ENCODE assay signal across 1 cellular context in genomic region chr11:67563354-67564114, GRCh38.
TF ChIP-seq lines count a peak whose summit lies in the region.

No MANE protein-coding gene starts in this region.

TF ChIP-seq in K562, 482 proteins besides CTCF, POLR2A, EP300 and RAD21 (continued from another document and continues in another):
- peak; percentile 72; the same call in 1 of the 2 replicates for TF ChIP-seq TCFL5 (CRISPR knock-in tag; conservative IDR thresholded peaks at IDR 0.05)
- TF ChIP-seq RBM15 (IDR thresholded peaks at IDR 0.05; ENCODE audit: insufficient read depth, low read length): no peak
- no peak for TF ChIP-seq SRSF1 (IDR thresholded peaks at IDR 0.05; ENCODE audit: low read depth, low read length)
- TF ChIP-seq ZNF24 (IDR thresholded peaks at IDR 0.05): no peak
- TF ChIP-seq ZNF232 (CRISPR knock-in tag; IDR thresholded peaks at IDR 0.05): no peak
- TF ChIP-seq ZKSCAN3 (CRISPR knock-in tag; IDR thresholded peaks at IDR 0.05): no peak
- TF ChIP-seq NR1H2 (CRISPR knock-in tag; IDR thresholded peaks at IDR 0.05): no peak
- no peak for TF ChIP-seq HNRNPH1 (optimal IDR thresholded peaks at IDR 0.05; ENCODE audit: low read depth, low read length)
- TF ChIP-seq ESRRB (CRISPR knock-in tag; IDR thresholded peaks at IDR 0.05; ENCODE audit: borderline replicate concordance): no peak
- TF ChIP-seq THAP12 (CRISPR knock-in tag; IDR thresholded peaks at IDR 0.05): no peak
- no peak; the same call in 1 of the 2 replicates for TF ChIP-seq ADNP (tag; IDR thresholded peaks at IDR 0.05)
- peak; percentile 64 for TF ChIP-seq NFIC (IDR thresholded peaks at IDR 0.05)
- TF ChIP-seq ZNF695 (CRISPR knock-in tag; IDR thresholded peaks at IDR 0.05): no peak
- TF ChIP-seq SAP30 (IDR thresholded peaks at IDR 0.05; ENCODE audit: borderline replicate concordance, insufficient read depth, low read depth, low read length, poor library complexity, severe bottlenecking): no peak
- no peak for TF ChIP-seq ZFPM2 (CRISPR knock-in tag; IDR thresholded peaks at IDR 0.05)
- TF ChIP-seq ZNF239 (CRISPR knock-in tag; IDR thresholded peaks at IDR 0.05): peak; percentile 89
- TF ChIP-seq CBX2 (IDR thresholded peaks at IDR 0.05; ENCODE audit: insufficient read depth, low read length, poor library complexity, severe bottlenecking): no peak
- TF ChIP-seq TEAD2 (tag; IDR thresholded peaks at IDR 0.05): peak; percentile 93
- TF ChIP-seq CEBPB (tag; IDR thresholded peaks at IDR 0.05): no peak
- peak in 1 of 3 experiments; percentile 49; a peak in 2 of 6 replicates for TF ChIP-seq ZBTB11 (CRISPR knock-in tag; IDR thresholded peaks at IDR 0.05)
- 0 out of 2 replicates have a peak, but pooled peaks have one; percentile 35 for TF ChIP-seq ZNF780A (CRISPR knock-in tag; IDR thresholded peaks at IDR 0.05)
- peak; percentile 98 for TF ChIP-seq HDAC8 (tag; IDR thresholded peaks at IDR 0.05)
- no peak for TF ChIP-seq SAFB2 (IDR thresholded peaks at IDR 0.05; ENCODE audit: borderline replicate concordance, low read depth, low read length, severe bottlenecking)
- TF ChIP-seq ZNF76 (CRISPR knock-in tag; IDR thresholded peaks at IDR 0.05; ENCODE audit: borderline replicate concordance): peak; percentile 98
- TF ChIP-seq ZNF436 (CRISPR knock-in tag; IDR thresholded peaks at IDR 0.05): no peak
- peak; percentile 95 for TF ChIP-seq PTRF (tag; IDR thresholded peaks at IDR 0.05)
- TF ChIP-seq PREB (CRISPR knock-in tag; IDR thresholded peaks at IDR 0.05): no peak
- peak; percentile 63 for TF ChIP-seq ZNF134 (CRISPR knock-in tag; conservative IDR thresholded peaks at IDR 0.05)
- TF ChIP-seq ZNF592 (IDR thresholded peaks at IDR 0.05): peak; percentile 99
- no peak for TF ChIP-seq YBX1 (IDR thresholded peaks at IDR 0.05)
- TF ChIP-seq FUS (optimal IDR thresholded peaks at IDR 0.05; ENCODE audit: low read depth, low read length): no peak
- TF ChIP-seq NFRKB (IDR thresholded peaks at IDR 0.05; ENCODE audit: low read depth): no peak
- TF ChIP-seq ZNF407 (IDR thresholded peaks at IDR 0.05; ENCODE audit: low read depth): no peak
- no peak for TF ChIP-seq L3MBTL2 (IDR thresholded peaks at IDR 0.05)
- no peak for TF ChIP-seq ZBTB2 (IDR thresholded peaks at IDR 0.05)
- no peak for TF ChIP-seq SIN3B (IDR thresholded peaks at IDR 0.05; ENCODE audit: low read depth)
- TF ChIP-seq ARID2 (IDR thresholded peaks at IDR 0.05): no peak
- 0 out of 2 replicates have a peak, but pooled peaks have one; percentile 37 for TF ChIP-seq KLF13 (tag; IDR thresholded peaks at IDR 0.05; ENCODE audit: borderline replicate concordance, low read depth)
- TF ChIP-seq SMAD4 (CRISPR knock-in tag; conservative IDR thresholded peaks at IDR 0.05): peak; percentile 100
- no peak for TF ChIP-seq POLR3G (IDR thresholded peaks at IDR 0.05; ENCODE audit: extremely low read depth, insufficient read length, insufficient replicate concordance)
- TF ChIP-seq NR2F6 (CRISPR knock-in tag; IDR thresholded peaks at IDR 0.05): 0 out of 2 replicates have a peak, but pooled peaks have one; percentile 31
- TF ChIP-seq KDM2B (CRISPR knock-in tag; IDR thresholded peaks at IDR 0.05): no peak
- TF ChIP-seq SMAD1 (IDR thresholded peaks at IDR 0.05; ENCODE audit: low read depth, low read length, partially characterized antibody): no peak
- no peak for TF ChIP-seq PHTF2 (CRISPR knock-in tag; IDR thresholded peaks at IDR 0.05)
- TF ChIP-seq CHD4 (IDR thresholded peaks at IDR 0.05; ENCODE audit: insufficient read depth, insufficient replicate concordance, low read depth, low read length, poor library complexity, severe bottlenecking): no peak
- TF ChIP-seq ZBTB7A (IDR thresholded peaks at IDR 0.05; ENCODE audit: borderline replicate concordance, control insufficient read depth, low read depth, low read length): no peak
- no peak for TF ChIP-seq FOXA3 (CRISPR knock-in tag; conservative IDR thresholded peaks at IDR 0.05 in 1 of 2, IDR thresholded peaks at IDR 0.05 in 1 of 2)
- peak; percentile 93 for TF ChIP-seq ZNF589 (CRISPR knock-in tag; IDR thresholded peaks at IDR 0.05; ENCODE audit: low read depth)
- TF ChIP-seq KAT2B (IDR thresholded peaks at IDR 0.05; ENCODE audit: low read depth, low read length): no peak
- TF ChIP-seq ZNF766 (CRISPR knock-in tag; conservative IDR thresholded peaks at IDR 0.05): peak; percentile 94
